2 cellular contexts compared by ENCODE assay signal in genomic region chr10:86802709-86803108, GRCh38.
TF ChIP-seq lines count a peak whose summit lies in the region.

No MANE protein-coding gene starts in this region.

TF ChIP-seq in IMR-90, 13 proteins besides CTCF, POLR2A, EP300 and RAD21:
- no peak for TF ChIP-seq FOS (IDR thresholded peaks at IDR 0.05; ENCODE audit: low read depth, low read length)
- no peak for TF ChIP-seq RCOR1 (IDR thresholded peaks at IDR 0.05; ENCODE audit: insufficient replicate concordance, low read length)
- TF ChIP-seq MAZ (IDR thresholded peaks at IDR 0.05; ENCODE audit: borderline replicate concordance, low read depth, low read length) = no peak
- TF ChIP-seq MXI1 (IDR thresholded peaks at IDR 0.05; ENCODE audit: borderline replicate concordance, low read depth, low read length) = no peak

TF ChIP-seq in K562, 482 proteins besides CTCF, POLR2A, EP300 and RAD21:
- TF ChIP-seq E2F8 (IDR thresholded peaks at IDR 0.05; ENCODE audit: low read depth, partially characterized antibody) = no peak
- no peak for TF ChIP-seq CSDE1 (IDR thresholded peaks at IDR 0.05)
- TF ChIP-seq CBX1 (IDR thresholded peaks at IDR 0.05; ENCODE audit: low read depth) = no peak
- no peak for TF ChIP-seq ELK1 (CRISPR knock-in tag; IDR thresholded peaks at IDR 0.05)
- TF ChIP-seq TSC22D4 (tag; IDR thresholded peaks at IDR 0.05) = no peak
- TF ChIP-seq SMAD3 (CRISPR knock-in tag; conservative IDR thresholded peaks at IDR 0.05) = no peak
- no peak for TF ChIP-seq JUNB (CRISPR knock-in tag; conservative IDR thresholded peaks at IDR 0.05)
- TF ChIP-seq STAT5B (CRISPR knock-in tag; IDR thresholded peaks at IDR 0.05) = no peak
- no peak for TF ChIP-seq XRCC5 (IDR thresholded peaks at IDR 0.05; ENCODE audit: low read depth, low read length)
- no peak for TF ChIP-seq CUX1 (CRISPR knock-in tag; IDR thresholded peaks at IDR 0.05)
- no peak for TF ChIP-seq ZNF507 (tag; conservative IDR thresholded peaks at IDR 0.05)
- no peak for TF ChIP-seq AFF4 (CRISPR knock-in tag; IDR thresholded peaks at IDR 0.05)
- no peak for TF ChIP-seq ERF (CRISPR knock-in tag; IDR thresholded peaks at IDR 0.05)
- TF ChIP-seq DLX4 (CRISPR knock-in tag; IDR thresholded peaks at IDR 0.05) = no peak
- TF ChIP-seq ATF3 (IDR thresholded peaks at IDR 0.05) = no peak
- TF ChIP-seq ATF3 (CRISPR knock-in tag; conservative IDR thresholded peaks at IDR 0.05) = no peak
- no peak for TF ChIP-seq ELF4 (CRISPR knock-in tag; IDR thresholded peaks at IDR 0.05)
- TF ChIP-seq PKNOX1 (IDR thresholded peaks at IDR 0.05) = no peak
- no peak for TF ChIP-seq GTF2F1 (IDR thresholded peaks at IDR 0.05; ENCODE audit: low read depth, low read length)
- no peak for TF ChIP-seq ZNF280A (IDR thresholded peaks at IDR 0.05; ENCODE audit: low read depth, partially characterized antibody)
- no peak for TF ChIP-seq ZFP1 (CRISPR knock-in tag; IDR thresholded peaks at IDR 0.05)
TF ChIP-seq in K562: peak in this region for 0.
